Comparison of ENCODE assay signal across 1 cellular context in the genomic region with DNA sequence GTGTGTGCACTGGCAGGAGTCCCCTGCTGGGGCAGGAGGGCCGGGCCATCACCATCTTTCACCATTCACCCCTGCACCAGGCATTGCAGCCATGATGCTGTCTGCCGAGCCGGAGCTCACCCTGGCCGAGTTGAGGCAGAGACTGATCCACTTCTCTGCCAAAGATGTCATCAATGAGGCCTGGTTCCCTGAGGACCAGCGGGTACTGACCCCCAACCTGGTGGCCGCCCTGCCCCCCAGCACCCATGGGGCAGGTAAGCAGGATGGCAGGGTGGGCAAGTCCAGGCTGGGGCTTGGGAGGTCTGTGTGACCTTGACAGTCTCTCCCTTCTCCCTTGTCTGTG.
TF ChIP-seq lines count a peak whose summit lies in the region.

No MANE protein-coding gene starts in this region.

TF ChIP-seq in K562, 482 proteins besides CTCF, POLR2A, EP300 and RAD21 (continued from another document):
- TF ChIP-seq ZHX1 (conservative IDR thresholded peaks at IDR 0.05; ENCODE audit: low read length) = no peak
TF ChIP-seq in K562: peak in this region for 1.
